Comparison of ENCODE assay signal across 8 cellular contexts in genomic region chr13:51803422-51804294, GRCh38. TPM values are rescaled to one million over a fixed set of nuclear protein-coding genes. Genes with fewer than 3 reads are reported as not detected.
DNase-seq lines count a peak whose midpoint lies in the region; ATAC-seq and TF ChIP-seq lines count a peak whose summit lies in the region.

Gene DHRS12, minus strand, starts transcription at chr13:51804163. Its CDS starts 4,504 bp downstream, at chr13:51799659.

- TF ChIP-seq CTCF in LNCaP clone FGC (IDR thresholded peaks at IDR 0.05; ENCODE audit: control insufficient read depth, extremely low read depth, insufficient read depth) (peak; percentile 15; the same call in 1 of the 2 replicates), omental fat pad (IDR thresholded peaks at IDR 0.05) (no peak)

- DNase-seq in GF-D8 (lab: John Stamatoyannopoulos, UW) (peak; percentile 57), GOT3 (lab: John Stamatoyannopoulos, UW) (peak; percentile 30), LNCaP clone FGC (ENCODE audit: low read depth) (peak; percentile 54), SK-MEL-5 (ENCODE audit: low read depth, low spot score) (peak; percentile 81), globus pallidus (ENCODE audit: low spot score) (peak; percentile 91), omental fat pad (ENCODE audit: low spot score) (peak; percentile 71)
- DNase-seq in activated naive CD4-positive, alpha-beta T cell treated with anti-CD3 and anti-CD28 coated beads, Interleukin-2, amount 50 U/mL, for 16 hours = peak; percentile 85

- peak within 1 kb of the TSS; percentile 64 for H3K4me3 ChIP-seq in LNCaP clone FGC (ENCODE audit: low read depth, low read length)

- in situ Hi-C loops in SK-MEL-5 (cut with HindIII; ENCODE audit: low pct_unique_long_range_greater_than_20kb, low sequenced_read_pairs) = no loop called here

- H3K27ac ChIP-seq in temporal lobe (ENCODE audit: low read depth, low read length) = peak within 1 kb of the TSS; percentile 97

- ATAC-seq in omental fat pad (ENCODE audit: low FRiP score) = peak; percentile 87

RNA-seq across cellular contexts. Expression of gene DHRS12, which starts in this region (rescaled TPM):
- total RNA-seq in SK-MEL-5 (2014; rRNA removed; shearing (Covaris generic)) = 3.9 and 5.8 TPM in 2 replicates
- polyA plus RNA-seq in SK-MEL-5 (2015; cell fraction: cytosol; rRNA removed) = 5.8 and 10.3 TPM in 2 replicates
- polyA plus RNA-seq in SK-MEL-5 (2015; cell fraction: nucleus; rRNA removed) = 10.6 and 34.4 TPM in 2 replicates
- total RNA-seq in omental fat pad (10 to 100 TPM; 11.8 to 22.2 (median 17.4) TPM), temporal lobe (3.4 TPM)

Comparison
In these comparisons a context has a peak if more than half of its experiments do, and no peak if none do; other contexts are left out.
1. Peak in every context shown above with its lines: DNase-seq, ATAC-seq, H3K4me3 ChIP-seq and H3K27ac ChIP-seq.
2. DNase-seq: peak in every context shown above with its lines; median percentile 91 in globus pallidus; 85 in activated naive CD4-positive, alpha-beta T cell treated with anti-CD3 and anti-CD28 coated beads, Interleukin-2, amount 50 U/mL, for 16 hours; 81 in SK-MEL-5; 71 in omental fat pad; 57 in GF-D8; 54 in LNCaP clone FGC; 30 in GOT3.